Comparison of ENCODE assay signal across 21 cellular contexts in the genomic region with DNA sequence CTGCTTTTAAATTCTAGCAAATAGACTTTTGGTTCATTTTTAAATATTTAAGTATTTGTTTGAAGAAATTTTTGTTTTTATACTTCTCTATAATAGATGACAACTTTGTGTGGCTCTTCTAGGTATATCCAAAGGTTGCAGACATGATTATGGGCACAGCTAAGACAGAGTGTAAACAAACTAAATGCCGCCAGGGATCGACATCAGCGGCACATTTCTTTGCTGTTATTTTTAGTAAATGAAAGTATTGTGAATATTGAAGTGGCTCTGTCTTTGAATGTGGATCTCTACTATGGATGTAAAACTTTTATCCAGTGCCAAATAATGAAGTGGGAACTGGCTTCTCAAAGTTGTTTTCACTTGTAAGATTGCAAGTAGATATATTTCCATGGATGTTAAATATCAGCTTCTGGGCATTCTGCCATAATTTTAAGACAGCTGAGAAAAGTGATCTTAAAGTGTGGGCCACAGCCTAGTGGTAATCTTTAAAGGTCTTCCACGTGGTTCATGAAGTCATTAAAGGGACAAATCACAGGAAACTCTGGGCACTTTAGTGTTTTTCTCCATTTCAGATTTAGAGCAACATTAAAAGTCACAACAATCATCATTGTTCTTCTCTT.
DNase-seq lines count a peak whose midpoint lies in the region; ATAC-seq, FAIRE-seq and TF ChIP-seq lines count a peak whose summit lies in the region.
"Had no signal": no experiment of that assay in that cellular context is flagged by ENCODE, and none has a peak within 500 bp of the region (broad histone marks: within the 10 kb centered on the region; RNA-seq: fewer than 3 reads in every experiment).

No MANE protein-coding gene starts in this region.

- H3K9me3 ChIP-seq in A549 (peaks cover 23% of the 10 kb centered on the region; the same call in 2 of the 3 replicates), HEK293 (ENCODE audit: control insufficient read depth, insufficient read depth, low read depth, low read length) (0 out of 2 replicates have a peak, but pooled peaks cover 2% of the 10 kb centered on the region), transverse colon (peaks cover 26 to 29% of the 10 kb centered on the region in 2 donors)

- no peaks in the 10 kb centered on the region for H3K36me3 ChIP-seq in HEK293 (ENCODE audit: control insufficient read depth in 2 of 2, insufficient read depth in 1 of 2, low read length in 2 of 2)
- H3K36me3 ChIP-seq in transverse colon: no peaks in the 10 kb centered on the region
- H3K36me3 ChIP-seq: esophagus squamous epithelium, vagina had no signal

- TF ChIP-seq POLR2A in A549 (IDR thresholded peaks at IDR 0.05; ENCODE audit: low read length) (no peak), transverse colon (IDR thresholded peaks at IDR 0.05) (no peak)

- WGBS in A549 (ENCODE audit: missing lambda C conversion rate): 54% methylated on average over 4 of the region's 4 CpGs
- 50 to 62% methylated on average over 4 of the region's 4 CpGs for WGBS in transverse colon (ENCODE audit: low coverage in 1 of 2), 2 donors

- TF ChIP-seq RAD21 in A549 (conservative IDR thresholded peaks at IDR 0.05 in 1 of 2, IDR thresholded peaks at IDR 0.05 in 1 of 2): no peak

- no peak for DNase-seq in A549 (ENCODE audit: low read depth in 1 of 2, low spot score in 1 of 2)
- DNase-seq in astrocyte of the cerebellum (ENCODE audit: low read depth): peak; percentile 15
- DNase-seq in left kidney (ENCODE audit: low read depth, low spot score): peak; percentile 29
- DNase-seq in activated T-cell treated with anti-CD3 and anti-CD28 coated beads, Interleukin-2, amount 50 U/mL, for 24 hours: no peak
- DNase-seq in transverse colon: no peak
- DNase-seq: activated CD4-positive, CD25-positive, alpha-beta regulatory T cell treated with anti-CD3 and anti-CD28 coated beads, Interleukin-2, amount 50 U/mL, for 72 hours; activated naive CD8-positive, alpha-beta T cell treated with anti-CD3 and anti-CD28 coated beads, Interleukin-2, amount 10 ng/mL, durations not matched to agents 7 days and 5 days; activated T-cell treated with anti-CD3 and anti-CD28 coated beads for 4 hours; esophagus squamous epithelium; NCI-H2081 treated with DMSO at 0.1 percent for 48 hours; stimulated activated CD4-positive, alpha-beta T cell treated with anti-CD3 and anti-CD28 coated beads, Interleukin-4, amount 100 ng/mL, for 4 hours; stimulated activated naive B cell treated with anti-CD40 and anti-IgM and Interleukin-4, amounts not matched to agents 10 μg/mL and 1 μg/mL and 100 μg/mL, for 72 hours had no signal

- no peaks in the 10 kb centered on the region for H3K36me3 Mint-ChIP-seq in activated T-cell treated with anti-CD3 and anti-CD28 coated beads, Interleukin-2, amount 50 U/mL, for 24 hours (ENCODE audit: low read depth)

- POLR2A ChIA-PET in A549 (lab: Yijun Ruan, JAX): no interaction called here
- POLR2A ChIA-PET in HEK293 (lab: Yijun Ruan, JAX): no interaction called here

- TF ChIP-seq CTCF in A549 (IDR thresholded peaks at IDR 0.05): no peak
- TF ChIP-seq CTCF in HEK293 (tag by site-specific recombination; IDR thresholded peaks at IDR 0.05): no peak
- no peak for TF ChIP-seq CTCF in astrocyte of the cerebellum (IDR thresholded peaks at IDR 0.05; ENCODE audit: low read depth, low read length, missing control alignments)
- TF ChIP-seq CTCF in transverse colon (IDR thresholded peaks at IDR 0.05): no peak

- H3K4me3 Mint-ChIP-seq in activated T-cell treated with anti-CD3 and anti-CD28 coated beads, Interleukin-2, amount 50 U/mL, for 24 hours: no peak overlapping the region
- H3K4me3 Mint-ChIP-seq: GM23338 had no signal

- H3K4me3 ChIP-seq in A549 (no peak overlapping the region), HEK293 (ENCODE audit: low read depth, low read length) (no peak overlapping the region), astrocyte of the cerebellum (ENCODE audit: low read depth, low read length) (no peak overlapping the region), transverse colon (no peak overlapping the region)
- H3K4me3 ChIP-seq: GM23338, mucosa of descending colon, vagina had no signal

- intact Hi-C loops in transverse colon (cut with DNase I; ENCODE audit: low total_unique reads): no loop called here

- H3K27me3 ChIP-seq in transverse colon: no peaks in the 10 kb centered on the region
- H3K27me3 ChIP-seq: esophagus squamous epithelium, vagina had no signal

- peak overlapping the region; percentile 58; the same call in 2 of the 3 replicates for H3K4me2 ChIP-seq in A549
- H3K4me2 ChIP-seq: GM23338 had no signal

- H3K4me1 ChIP-seq in A549 (no peaks in the 10 kb centered on the region), HEK293 (ENCODE audit: control insufficient read depth, insufficient read depth, low read length) (no peaks in the 10 kb centered on the region), transverse colon (peaks cover 0 to 15% (median 2%) of the 10 kb centered on the region in 4 donors)
- H3K4me1 ChIP-seq: vagina had no signal

- TF ChIP-seq EP300 in A549 (IDR thresholded peaks at IDR 0.05) (no peak), transverse colon (IDR thresholded peaks at IDR 0.05; ENCODE audit: low read depth) (no peak)

- no peak overlapping the region for H3K27ac Mint-ChIP-seq in activated T-cell treated with anti-CD3 and anti-CD28 coated beads, Interleukin-2, amount 50 U/mL, for 24 hours
- H3K27ac Mint-ChIP-seq: GM23338 had no signal

- H3K27ac ChIP-seq in A549 (no peak overlapping the region), HEK293 (ENCODE audit: extremely low read depth, low read depth, low read length) (no peak overlapping the region), transverse colon (peak overlapping the region in 2 of 4 donors; percentile 9 to 11)
- H3K27ac ChIP-seq: C4-2B, vagina had no signal

- H3K4me1 Mint-ChIP-seq in activated T-cell treated with anti-CD3 and anti-CD28 coated beads, Interleukin-2, amount 50 U/mL, for 24 hours (ENCODE audit: low read depth): no peaks in the 10 kb centered on the region
- H3K4me1 Mint-ChIP-seq: GM23338 had no signal

- peaks cover 16% of the 10 kb centered on the region for H3K9me3 Mint-ChIP-seq in activated T-cell treated with anti-CD3 and anti-CD28 coated beads, Interleukin-2, amount 50 U/mL, for 24 hours

- no peak for FAIRE-seq in A549 (lab: Jason Lieb, UNC)
- FAIRE-seq: colon, G401.6 had no signal

- no peak for ATAC-seq in A549
- no peak for ATAC-seq in GM21381 (IDR thresholded peaks at IDR 0.05; ENCODE audit: unreplicated experiment)
- no peak for ATAC-seq in GM21528 (IDR thresholded peaks at IDR 0.05; ENCODE audit: low FRiP score, unreplicated experiment)
- ATAC-seq: GM23338 had no signal

- no peaks in the 10 kb centered on the region for H3K27me3 Mint-ChIP-seq in activated T-cell treated with anti-CD3 and anti-CD28 coated beads, Interleukin-2, amount 50 U/mL, for 24 hours
- H3K27me3 Mint-ChIP-seq: activated naive CD8-positive, alpha-beta T cell treated with anti-CD3 and anti-CD28 coated beads, Interleukin-2, amount 10 ng/mL, durations not matched to agents 7 days and 5 days; stimulated activated naive B cell treated with anti-CD40 and anti-IgM and Interleukin-4, amounts not matched to agents 10 μg/mL and 1 μg/mL and 100 μg/mL, for 72 hours had no signal

- CTCF ChIA-PET in A549 (lab: Yijun Ruan, JAX) (no interaction called here), HEK293 (lab: Yijun Ruan, JAX) (no interaction called here)

- in situ Hi-C loops in astrocyte of the cerebellum (cut with HindIII; ENCODE audit: low sequenced_read_pairs) (no loop called here), transverse colon (cut with MboI; ENCODE audit: low pct_ligation_motif_present in 1 of 4, low pct_unique_long_range_greater_than_20kb in 1 of 4, low sequenced_read_pairs in 3 of 4) (no loop called here)

TF ChIP-seq in A549, 52 proteins besides CTCF, POLR2A, EP300 and RAD21 (continues in another document):
- TF ChIP-seq, protein P1, sequence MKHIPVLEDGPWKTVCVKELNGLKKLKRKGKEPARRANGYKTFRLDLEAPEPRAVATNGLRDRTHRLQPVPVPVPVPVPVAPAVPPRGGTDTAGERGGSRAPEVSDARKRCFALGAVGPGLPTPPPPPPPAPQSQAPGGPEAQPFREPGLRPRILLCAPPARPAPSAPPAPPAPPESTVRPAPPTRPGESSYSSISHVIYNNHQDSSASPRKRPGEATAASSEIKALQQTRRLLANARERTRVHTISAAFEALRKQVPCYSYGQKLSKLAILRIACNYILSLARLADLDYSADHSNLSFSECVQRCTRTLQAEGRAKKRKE (CRISPR knock-in tag; IDR thresholded peaks at IDR 0.05; ENCODE audit: low read depth): no peak
- no peak for TF ChIP-seq USF2 (IDR thresholded peaks at IDR 0.05)
- no peak for TF ChIP-seq TP53 (CRISPR knock-in tag; IDR thresholded peaks at IDR 0.05)
- no peak for TF ChIP-seq CHD4 (IDR thresholded peaks at IDR 0.05; ENCODE audit: borderline replicate concordance)
- no peak for TF ChIP-seq KDM5A (IDR thresholded peaks at IDR 0.05)
- no peak for TF ChIP-seq MAFK (IDR thresholded peaks at IDR 0.05; ENCODE audit: partially characterized antibody)

TF ChIP-seq in HEK293, 187 proteins besides CTCF, POLR2A, EP300 and RAD21 (continues in another document):
- TF ChIP-seq ZSCAN4 (tag by site-specific recombination; IDR thresholded peaks at IDR 0.05): no peak
- TF ChIP-seq ZNF785 (tag by site-specific recombination; IDR thresholded peaks at IDR 0.05): no peak
- no peak for TF ChIP-seq KLF8 (tag by site-specific recombination; IDR thresholded peaks at IDR 0.05)
- 0 out of 2 replicates have a peak, but pooled peaks have one; percentile 14 for TF ChIP-seq ZNF18 (tag by site-specific recombination; IDR thresholded peaks at IDR 0.05)
- no peak for TF ChIP-seq ZNF530 (tag by site-specific recombination; IDR thresholded peaks at IDR 0.05; ENCODE audit: low read depth)

Comparison
In these comparisons a context has a peak if more than half of its experiments do, and no peak if none do; other contexts are left out.
1. DNase-seq: peak in astrocyte of the cerebellum (single experiment) and left kidney (single experiment); none in A549 (0 of 2), activated T-cell treated with anti-CD3 and anti-CD28 coated beads, Interleukin-2, amount 50 U/mL, for 24 hours (single experiment) and transverse colon (single experiment).